ENCODE assay signal across 8 cellular contexts in the genomic region with DNA sequence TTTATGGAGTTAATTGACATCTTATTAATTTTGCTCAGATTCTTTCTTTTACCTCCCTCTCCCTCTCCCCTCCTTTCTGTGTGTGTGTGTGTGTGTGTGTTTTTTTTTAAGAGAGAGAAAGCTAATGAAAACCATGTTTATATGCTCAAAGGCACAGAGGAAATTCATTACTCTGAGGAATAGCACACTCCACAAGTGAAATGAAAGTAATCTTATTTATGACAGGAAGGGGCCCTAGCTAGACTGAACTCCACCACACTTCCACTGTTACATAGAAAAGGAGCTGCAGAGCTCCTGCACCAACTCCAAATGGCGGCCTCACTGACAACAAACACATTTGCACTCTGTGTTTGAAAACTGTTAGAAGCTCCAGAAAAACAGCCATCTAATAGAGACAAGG.
DNase-seq lines count a peak whose midpoint lies in the region; ATAC-seq and TF ChIP-seq lines count a peak whose summit lies in the region.

No MANE protein-coding gene starts in this region.

- ATAC-seq in HG03064 (IDR thresholded peaks at IDR 0.05; ENCODE audit: low read depth, unreplicated experiment): peak; percentile 73
- ATAC-seq in activated naive CD8-positive, alpha-beta T cell treated with anti-CD3 and anti-CD28 coated beads, Interleukin-2, amount 10 ng/mL, durations not matched to agents 7 days and 5 days (ENCODE audit: low read depth): peak; percentile 97
- no peak for ATAC-seq in gastrocnemius medialis

- no peak for TF ChIP-seq CTCF in gastrocnemius medialis (IDR thresholded peaks at IDR 0.05 in 4 of 5, conservative IDR thresholded peaks at IDR 0.05 in 1 of 5)

- no peaks in the 10 kb centered on the region for H3K27me3 Mint-ChIP-seq in activated CD4-positive, alpha-beta T cell treated with anti-CD3 and anti-CD28 coated beads, Interleukin-2, amount 10 ng/mL, durations not matched to agents 24 days and 14 days
- no peaks in the 10 kb centered on the region for H3K27me3 Mint-ChIP-seq in activated naive CD8-positive, alpha-beta T cell treated with anti-CD3 and anti-CD28 coated beads, Interleukin-2, amount 10 ng/mL, durations not matched to agents 7 days and 5 days

- H3K4me3 ChIP-seq in gastrocnemius medialis: no peak overlapping the region

- peaks cover 2% of the 10 kb centered on the region for H3K36me3 Mint-ChIP-seq in activated CD4-positive, alpha-beta T cell treated with anti-CD3 and anti-CD28 coated beads, Interleukin-2, amount 10 ng/mL, durations not matched to agents 24 days and 14 days (ENCODE audit: low read depth)
- peaks cover 14% of the 10 kb centered on the region for H3K36me3 Mint-ChIP-seq in activated naive CD8-positive, alpha-beta T cell treated with anti-CD3 and anti-CD28 coated beads, Interleukin-2, amount 10 ng/mL, durations not matched to agents 7 days and 5 days

- H3K36me3 ChIP-seq in gastrocnemius medialis: no peaks in the 10 kb centered on the region

- in situ Hi-C loops in gastrocnemius medialis (cut with MboI; ENCODE audit: low sequenced_read_pairs in 4 of 4): loop anchor here (10.0 to 25.0 kb wide), 8 partner anchors 182 to 1225 kb away; a partner anchor contains a TSS
- in situ Hi-C loops in ACHN (cut with HindIII; ENCODE audit: low pct_ligation_motif_present, low pct_unique_long_range_greater_than_20kb, low sequenced_read_pairs): no loop called here

- TF ChIP-seq POLR2A in gastrocnemius medialis (IDR thresholded peaks at IDR 0.05): no peak

- H3K9me3 ChIP-seq in gastrocnemius medialis: no peaks in the 10 kb centered on the region

- no peaks in the 10 kb centered on the region for H3K9me3 Mint-ChIP-seq in activated CD4-positive, alpha-beta T cell treated with anti-CD3 and anti-CD28 coated beads, Interleukin-2, amount 10 ng/mL, durations not matched to agents 24 days and 14 days
- peaks cover 2% of the 10 kb centered on the region for H3K9me3 Mint-ChIP-seq in activated naive CD8-positive, alpha-beta T cell treated with anti-CD3 and anti-CD28 coated beads, Interleukin-2, amount 10 ng/mL, durations not matched to agents 7 days and 5 days

- DNase-seq in activated CD4-positive, alpha-beta T cell treated with anti-CD3 and anti-CD28 coated beads, Interleukin-2, amount 10 ng/mL, durations not matched to agents 24 days and 14 days: peak; percentile 70
- no peak for DNase-seq in activated CD4-positive, alpha-beta T cell treated with anti-CD3 and anti-CD28 coated beads for 1 hour
- DNase-seq in activated naive CD8-positive, alpha-beta T cell treated with anti-CD3 and anti-CD28 coated beads, Interleukin-2, amount 10 ng/mL, durations not matched to agents 7 days and 5 days: no peak
- DNase-seq in gastrocnemius medialis (no peak), anterior cingulate cortex (lab: John Stamatoyannopoulos, UW) (no peak), HK-2 (ENCODE audit: unreplicated experiment) (no peak), ACHN (no peak)

- H3K27ac Mint-ChIP-seq in activated CD4-positive, alpha-beta T cell treated with anti-CD3 and anti-CD28 coated beads, Interleukin-2, amount 10 ng/mL, durations not matched to agents 24 days and 14 days: peak overlapping the region; percentile 69
- H3K27ac Mint-ChIP-seq in activated naive CD8-positive, alpha-beta T cell treated with anti-CD3 and anti-CD28 coated beads, Interleukin-2, amount 10 ng/mL, durations not matched to agents 7 days and 5 days: peak overlapping the region; percentile 94

- H3K4me3 Mint-ChIP-seq in activated CD4-positive, alpha-beta T cell treated with anti-CD3 and anti-CD28 coated beads, Interleukin-2, amount 10 ng/mL, durations not matched to agents 24 days and 14 days: peak overlapping the region; percentile 78
- H3K4me3 Mint-ChIP-seq in activated naive CD8-positive, alpha-beta T cell treated with anti-CD3 and anti-CD28 coated beads, Interleukin-2, amount 10 ng/mL, durations not matched to agents 7 days and 5 days: peak overlapping the region; percentile 90

- H3K27me3 ChIP-seq in gastrocnemius medialis: no peaks in the 10 kb centered on the region

- H3K4me1 Mint-ChIP-seq in activated CD4-positive, alpha-beta T cell treated with anti-CD3 and anti-CD28 coated beads, Interleukin-2, amount 10 ng/mL, durations not matched to agents 24 days and 14 days: peaks cover 30% of the 10 kb centered on the region
- peaks cover 29% of the 10 kb centered on the region for H3K4me1 Mint-ChIP-seq in activated naive CD8-positive, alpha-beta T cell treated with anti-CD3 and anti-CD28 coated beads, Interleukin-2, amount 10 ng/mL, durations not matched to agents 7 days and 5 days

- intact Hi-C loops in activated CD4-positive, alpha-beta T cell treated with anti-CD3 and anti-CD28 coated beads, Interleukin-2, amount 10 ng/mL, durations not matched to agents 24 days and 14 days (cut with micrococcal nuclease): loop anchor here (10.0 kb wide), 3 partner anchors 352 to 1222 kb away; a partner anchor contains a TSS
- intact Hi-C loops in gastrocnemius medialis (cut with DNase I; ENCODE audit: low total_unique reads): loop anchor here (5.0 to 10.0 kb wide), 2 partner anchors 182 to 1220 kb away; no protein-coding TSS in a partner anchor

- POLR2A ChIA-PET in activated naive CD8-positive, alpha-beta T cell treated with anti-CD3 and anti-CD28 coated beads, Interleukin-2, amount 10 ng/mL, durations not matched to agents 7 days and 5 days (lab: Charles Lee): interaction anchor here (2.0 kb wide), 1 partner anchor 300 kb away, joined by 14 read pairs; no protein-coding TSS in a partner anchor

- H3K27ac ChIP-seq in gastrocnemius medialis: peak overlapping the region; percentile 16 to 28 (median 23)

- peaks cover 15 to 38% of the 10 kb centered on the region in 2 donors for H3K4me1 ChIP-seq in gastrocnemius medialis

Comparison
In these comparisons a context has a peak if more than half of its experiments do, and no peak if none do; other contexts are left out.
1. ATAC-seq: peak in HG03064 (single experiment) and activated naive CD8-positive, alpha-beta T cell treated with anti-CD3 and anti-CD28 coated beads, Interleukin-2, amount 10 ng/mL, durations not matched to agents 7 days and 5 days (single experiment); none in gastrocnemius medialis (0 of 2).